Comparison of ENCODE assay signal across 10 cellular contexts in the genomic region with DNA sequence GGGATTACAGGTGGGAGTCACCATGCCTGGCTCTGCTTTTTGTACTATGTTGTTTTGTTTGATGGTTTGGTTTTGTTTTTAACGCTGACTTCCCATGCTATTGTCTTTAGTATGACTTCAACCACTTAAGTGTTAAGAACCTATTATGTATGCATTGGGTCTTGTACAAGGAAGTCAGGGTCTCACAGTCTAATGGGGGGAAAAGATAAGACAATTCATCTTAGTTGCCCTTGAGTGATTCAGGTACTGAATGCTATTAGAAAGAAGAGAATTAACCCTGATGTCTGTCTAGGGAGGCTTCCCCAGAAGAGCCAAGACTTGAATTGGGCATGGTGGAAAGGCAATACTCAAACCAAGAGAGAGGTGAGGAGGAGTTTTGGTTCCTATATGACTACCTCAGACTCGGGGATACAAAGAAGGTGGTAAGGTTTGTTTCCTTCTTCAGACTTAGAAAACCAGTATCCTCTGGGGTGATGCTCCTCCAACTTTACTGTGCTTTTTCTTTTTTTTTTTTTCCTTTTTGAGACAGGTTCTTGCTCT.
DNase-seq lines count a peak whose midpoint lies in the region; ATAC-seq, FAIRE-seq and TF ChIP-seq lines count a peak whose summit lies in the region.
"Had no signal": no experiment of that assay in that cellular context is flagged by ENCODE, and none has a peak within 500 bp of the region (broad histone marks: within the 10 kb centered on the region; RNA-seq: fewer than 3 reads in every experiment).

No MANE protein-coding gene starts in this region.

- H3K36me3 ChIP-seq in Caco-2 (ENCODE audit: control insufficient read depth, insufficient read depth, low read length): no peaks in the 10 kb centered on the region; the same call in 1 of the 2 replicates
- H3K36me3 ChIP-seq: HAP-1 had no signal

- no peaks in the 10 kb centered on the region for H3K27me3 Mint-ChIP-seq in activated naive CD4-positive, alpha-beta T cell treated with anti-CD3 and anti-CD28 coated beads for 36 hours (ENCODE audit: low read depth)
- H3K27me3 Mint-ChIP-seq in stimulated activated naive B cell treated with anti-CD40 and anti-IgM and Interleukin-4, amounts not matched to agents 10 μg/mL and 1 μg/mL and 100 μg/mL, for 72 hours: no peaks in the 10 kb centered on the region
- no peaks in the 10 kb centered on the region for H3K27me3 Mint-ChIP-seq in Caco-2 (ENCODE audit: insufficient read depth, unreplicated experiment)

- intact Hi-C loops in activated naive CD4-positive, alpha-beta T cell treated with anti-CD3 and anti-CD28 coated beads for 36 hours (cut with micrococcal nuclease): loop anchor here (1.0 to 10.0 kb wide), 12 partner anchors 9 to 1879 kb away; a partner anchor contains a TSS
- intact Hi-C loops in Caco-2 (cut with micrococcal nuclease; ENCODE audit: unreplicated experiment): no loop called here

- peak overlapping the region; percentile 99 for H3K27ac Mint-ChIP-seq in activated naive CD4-positive, alpha-beta T cell treated with anti-CD3 and anti-CD28 coated beads for 36 hours
- peak overlapping the region; percentile 82 for H3K27ac Mint-ChIP-seq in stimulated activated naive B cell treated with anti-CD40 and anti-IgM and Interleukin-4, amounts not matched to agents 10 μg/mL and 1 μg/mL and 100 μg/mL, for 72 hours
- H3K27ac Mint-ChIP-seq in Caco-2 (ENCODE audit: unreplicated experiment): no peak overlapping the region

- BruUV-seq in Caco-2 (replicated peaks; lab: Mats Ljungman, UMichigan): no TSS peak

- H3K4me1 Mint-ChIP-seq in activated naive CD4-positive, alpha-beta T cell treated with anti-CD3 and anti-CD28 coated beads for 36 hours (ENCODE audit: low read depth): peaks cover 86% of the 10 kb centered on the region
- H3K4me1 Mint-ChIP-seq in stimulated activated naive B cell treated with anti-CD40 and anti-IgM and Interleukin-4, amounts not matched to agents 10 μg/mL and 1 μg/mL and 100 μg/mL, for 72 hours: peaks cover 57 to 72% of the 10 kb centered on the region in 2 donors
- H3K4me1 Mint-ChIP-seq in Caco-2 (ENCODE audit: low read depth, unreplicated experiment): no peaks in the 10 kb centered on the region

- FAIRE-seq in HTR-8/SVneo (lab: Jason Lieb, UNC): no peak

- CTCF ChIA-PET in activated naive CD4-positive, alpha-beta T cell treated with anti-CD3 and anti-CD28 coated beads for 36 hours (lab: Charles Lee): interaction anchor here (0.7 to 2.3 kb wide), 2 partner anchors 36 to 64 kb away, joined by 4 to 7 read pairs; a partner anchor contains a TSS
- CTCF ChIA-PET in Caco-2 (lab: Charles Lee): no interaction called here

- H3K27me3 ChIP-seq in Caco-2 (replicated peaks; ENCODE audit: control insufficient read depth, insufficient read depth, low read length): no peaks in the 10 kb centered on the region

- no peak for TF ChIP-seq CTCF in Caco-2 (IDR thresholded peaks at IDR 0.05; ENCODE audit: insufficient read depth in 1 of 2, low read depth in 1 of 2, low read length in 1 of 2, severe bottlenecking in 1 of 2, unreplicated experiment in 1 of 2)

- DNase-seq in activated naive CD4-positive, alpha-beta T cell treated with anti-CD3 and anti-CD28 coated beads for 36 hours: peak; percentile 64
- DNase-seq in activated naive CD4-positive, alpha-beta T cell treated with Interleukin-2 at 50 U/mL for 16 hours: no peak
- peak; percentile 51 for DNase-seq in stimulated activated naive B cell treated with anti-CD40 and anti-IgM and Interleukin-4, amounts not matched to agents 10 μg/mL and 1 μg/mL and 100 μg/mL, for 72 hours
- DNase-seq in Caco-2 (no peak), NCI-H1048 (lab: John Stamatoyannopoulos, UW) (no peak), HTR-8/SVneo (ENCODE audit: insufficient read length, low spot score) (no peak)
- DNase-seq: NCI-H2081 treated with DMSO at 0.1 percent for 48 hours had no signal

- H3K4me3 ChIP-seq in Caco-2 (ENCODE audit: low read depth, low read length): no peak overlapping the region
- H3K4me3 ChIP-seq: HAP-1 had no signal

- H3K36me3 Mint-ChIP-seq in activated naive CD4-positive, alpha-beta T cell treated with anti-CD3 and anti-CD28 coated beads for 36 hours (ENCODE audit: low read depth): peaks cover 18% of the 10 kb centered on the region
- peaks cover 9 to 26% of the 10 kb centered on the region in 2 donors for H3K36me3 Mint-ChIP-seq in stimulated activated naive B cell treated with anti-CD40 and anti-IgM and Interleukin-4, amounts not matched to agents 10 μg/mL and 1 μg/mL and 100 μg/mL, for 72 hours
- no peaks in the 10 kb centered on the region for H3K36me3 Mint-ChIP-seq in Caco-2 (ENCODE audit: insufficient read depth, unreplicated experiment)

- no peaks in the 10 kb centered on the region for H3K9me3 ChIP-seq in Caco-2
- H3K9me3 ChIP-seq: HAP-1 had no signal

- no peaks in the 10 kb centered on the region for H3K4me1 ChIP-seq in Caco-2

- H3K9me3 Mint-ChIP-seq in activated naive CD4-positive, alpha-beta T cell treated with anti-CD3 and anti-CD28 coated beads for 36 hours: no peaks in the 10 kb centered on the region
- H3K9me3 Mint-ChIP-seq in stimulated activated naive B cell treated with anti-CD40 and anti-IgM and Interleukin-4, amounts not matched to agents 10 μg/mL and 1 μg/mL and 100 μg/mL, for 72 hours: no peaks in the 10 kb centered on the region
- no peaks in the 10 kb centered on the region for H3K9me3 Mint-ChIP-seq in Caco-2 (ENCODE audit: unreplicated experiment)

- POLR2A ChIA-PET in Caco-2 (lab: Charles Lee): no interaction called here

- H3K4me3 Mint-ChIP-seq in activated naive CD4-positive, alpha-beta T cell treated with anti-CD3 and anti-CD28 coated beads for 36 hours: peak overlapping the region; percentile 44
- H3K4me3 Mint-ChIP-seq in stimulated activated naive B cell treated with anti-CD40 and anti-IgM and Interleukin-4, amounts not matched to agents 10 μg/mL and 1 μg/mL and 100 μg/mL, for 72 hours: peak overlapping the region; percentile 30 to 64
- no peak overlapping the region for H3K4me3 Mint-ChIP-seq in Caco-2 (ENCODE audit: unreplicated experiment)

- ATAC-seq in GM21723 (IDR thresholded peaks at IDR 0.05; ENCODE audit: unreplicated experiment): peak; percentile 75
- peak; percentile 66 for ATAC-seq in HG03520 (IDR thresholded peaks at IDR 0.05; ENCODE audit: unreplicated experiment)
- ATAC-seq in stimulated activated naive B cell treated with anti-CD40 and anti-IgM and Interleukin-4, amounts not matched to agents 10 μg/mL and 1 μg/mL and 100 μg/mL, for 72 hours (replicated peaks): peak; percentile 92 to 94

Comparison
In these comparisons a context has a peak if more than half of its experiments do, and no peak if none do; other contexts are left out.
1. DNase-seq: peak in activated naive CD4-positive, alpha-beta T cell treated with anti-CD3 and anti-CD28 coated beads for 36 hours (single experiment) and stimulated activated naive B cell treated with anti-CD40 and anti-IgM and Interleukin-4, amounts not matched to agents 10 μg/mL and 1 μg/mL and 100 μg/mL, for 72 hours (single experiment); none in activated naive CD4-positive, alpha-beta T cell treated with Interleukin-2 at 50 U/mL for 16 hours (single experiment), Caco-2 (0 of 2), NCI-H1048 (single experiment) and HTR-8/SVneo (single experiment).
2. Peak in every context shown above with its lines, with median percentiles within 50 percentile points of each other: ATAC-seq.